8 cellular contexts compared by ENCODE assay signal in genomic region chr6:169751242-169752073, GRCh38. TPM values are rescaled to one million over a fixed set of nuclear protein-coding genes. Genes with fewer than 3 reads are reported as not detected.
DNase-seq lines count a peak whose midpoint lies in the region; ATAC-seq, FAIRE-seq and TF ChIP-seq lines count a peak whose summit lies in the region.

Gene DYNLT2 (minus strand): TSS chr6:169751572. CDS start chr6:169751458, 114 bp downstream.
Gene ERMARD (plus strand): TSS chr6:169751622. CDS start chr6:169751658, 36 bp downstream.

- H3K4me1 ChIP-seq in pancreas (peaks cover 0 to 15% (median 14%) of the 10 kb centered on the region in 3 donors), tibial artery (peaks cover 0 to 24% (median 14%) of the 10 kb centered on the region in 4 donors)

- WGBS in pancreas, 2 donors, result 0 to 1% methylated on average over 77 to 90 of the region's 90 CpGs

- H3K9me3 Mint-ChIP-seq in activated naive CD8-positive, alpha-beta T cell treated with anti-CD3 and anti-CD28 coated beads, Interleukin-2, amount 10 ng/mL, durations not matched to agents 7 days and 5 days, result peaks cover 2% of the 10 kb centered on the region

- POLR2A ChIA-PET in activated naive CD8-positive, alpha-beta T cell treated with anti-CD3 and anti-CD28 coated beads, Interleukin-2, amount 10 ng/mL, durations not matched to agents 7 days and 5 days (lab: Charles Lee), result interaction anchor here (0.6 to 4.4 kb wide), 18 partner anchors 10 to 1935 kb away, joined by 3 to 36 read pairs (median 4); partner anchors contain the start of genes C6orf120, FAM120B, PDCD2 and PHF10

- H3K4me3 Mint-ChIP-seq in activated naive CD8-positive, alpha-beta T cell treated with anti-CD3 and anti-CD28 coated beads, Interleukin-2, amount 10 ng/mL, durations not matched to agents 7 days and 5 days, result peak within 1 kb of the TSS; percentile 98

- peak; percentile 1 for TF ChIP-seq CTCF in GM12865 (IDR thresholded peaks at IDR 0.05; ENCODE audit: insufficient read depth, low read depth, low read length, missing control alignments)
- peak in 3 of 4 donors; percentile 13 to 24 (median 21) for TF ChIP-seq CTCF in pancreas (IDR thresholded peaks at IDR 0.05)
- peak; percentile 45 to 51 for TF ChIP-seq CTCF in tibial artery (IDR thresholded peaks at IDR 0.05)

- H3K36me3 ChIP-seq in pancreas (no peaks in the 10 kb centered on the region), tibial artery (peaks cover 0 to under 1% (median 0%) of the 10 kb centered on the region in 3 donors)

- FAIRE-seq in pancreas (lab: Jason Lieb, UNC), result no peak

- peaks cover 21% of the 10 kb centered on the region for H3K4me1 Mint-ChIP-seq in activated naive CD8-positive, alpha-beta T cell treated with anti-CD3 and anti-CD28 coated beads, Interleukin-2, amount 10 ng/mL, durations not matched to agents 7 days and 5 days

- H3K27ac Mint-ChIP-seq in activated naive CD8-positive, alpha-beta T cell treated with anti-CD3 and anti-CD28 coated beads, Interleukin-2, amount 10 ng/mL, durations not matched to agents 7 days and 5 days, result peak within 1 kb of the TSS; percentile 100

- H3K36me3 Mint-ChIP-seq in activated naive CD8-positive, alpha-beta T cell treated with anti-CD3 and anti-CD28 coated beads, Interleukin-2, amount 10 ng/mL, durations not matched to agents 7 days and 5 days, result peaks cover 13% of the 10 kb centered on the region

- no peaks in the 10 kb centered on the region for H3K27me3 Mint-ChIP-seq in activated naive CD8-positive, alpha-beta T cell treated with anti-CD3 and anti-CD28 coated beads, Interleukin-2, amount 10 ng/mL, durations not matched to agents 7 days and 5 days

- peak within 1 kb of the TSS; percentile 86 to 97 (median 94) for H3K27ac ChIP-seq in pancreas
- peak within 1 kb of the TSS; percentile 93 to 99 for H3K27ac ChIP-seq in tibial artery

- H3K9me3 ChIP-seq in pancreas (no peaks in the 10 kb centered on the region), tibial artery (no peaks in the 10 kb centered on the region)

- ATAC-seq in HG02678 (IDR thresholded peaks at IDR 0.05; ENCODE audit: unreplicated experiment) (peak; percentile 92), Right ventricle myocardium superior (ENCODE audit: poor library complexity) (peak; percentile 100), pancreas (peak; percentile 98 to 100 (median 99))
- ATAC-seq in activated naive CD8-positive, alpha-beta T cell treated with anti-CD3 and anti-CD28 coated beads, Interleukin-2, amount 10 ng/mL, durations not matched to agents 7 days and 5 days (ENCODE audit: low read depth), result peak; percentile 97

- H3K4me3 ChIP-seq in GM12865 (ENCODE audit: low read depth, low read length) (peak within 1 kb of the TSS; percentile 100), pancreas (peak within 1 kb of the TSS; percentile 21 to 93 (median 80)), tibial artery (peak within 1 kb of the TSS; percentile 80 to 88)

- DNase-seq in GM12865 (ENCODE audit: low read depth), result peak; percentile 95
- DNase-seq in NCI-H1105 (lab: John Stamatoyannopoulos, UW), result peak; percentile 98
- DNase-seq in SKM-1 (lab: John Stamatoyannopoulos, UW; ENCODE audit: unreplicated experiment), result peak; percentile 75
- DNase-seq in activated naive CD8-positive, alpha-beta T cell treated with anti-CD3 and anti-CD28 coated beads, Interleukin-2, amount 10 ng/mL, durations not matched to agents 7 days and 5 days, result peak; percentile 95
- peak; percentile 96 for DNase-seq in Right ventricle myocardium superior
- DNase-seq in pancreas, result peak; percentile 92 to 98 (median 95)
- DNase-seq in tibial artery, result peak; percentile 92 to 96

- intact Hi-C loops in Right ventricle myocardium superior (cut with DNase I) (loop anchor here (10.0 kb wide), 1 partner anchor 803 kb away; the partner anchor contains the start of genes PSMB1 and TBP), pancreas (cut with DNase I) (no loop called here), tibial artery (cut with DNase I; ENCODE audit: low total_unique reads) (no loop called here)

- no peaks in the 10 kb centered on the region for H3K27me3 ChIP-seq in pancreas
- H3K27me3 ChIP-seq in tibial artery, result no peaks in the 10 kb centered on the region

RNA-seq across cellular contexts. Expression of gene DYNLT2, which starts in this region (rescaled TPM):
- 1 to 10 TPM; 2.3 to 2.9 TPM for total RNA-seq in activated naive CD8-positive, alpha-beta T cell treated with anti-CD3 and anti-CD28 coated beads, Interleukin-2, amount 10 ng/mL, durations not matched to agents 7 days and 5 days
- total RNA-seq in Right ventricle myocardium superior (0.75 TPM), pancreas (1 to 10 TPM in 2 of 6 donors, under 1 TPM in 4; 0.20 to 1.2 (median 0.89) TPM)
- 1 to 10 TPM; 1.4 to 2.9 TPM for polyA plus RNA-seq in pancreas

RNA-seq across cellular contexts. Expression of gene ERMARD, which starts in this region (rescaled TPM):
- total RNA-seq in activated naive CD8-positive, alpha-beta T cell treated with anti-CD3 and anti-CD28 coated beads, Interleukin-2, amount 10 ng/mL, durations not matched to agents 7 days and 5 days, result 10 to 100 TPM; 33.9 to 36.4 TPM
- 6.9 TPM for total RNA-seq in Right ventricle myocardium superior
- total RNA-seq in pancreas, result 10 to 100 TPM in 5 of 6 donors, 1 to 10 TPM in 1; 9.1 to 16.7 (median 13.7) TPM
- 10 to 100 TPM; 50.7 to 62.4 TPM for polyA plus RNA-seq in pancreas

Comparison
In these comparisons a context has a peak if more than half of its experiments do, and no peak if none do; other contexts are left out.
1. Peak in every context shown above with its lines: DNase-seq, ATAC-seq, H3K4me3 ChIP-seq and H3K27ac ChIP-seq.